Comparison of ENCODE assay signal across 27 cellular contexts in genomic region chr3:15536856-15537255, GRCh38. TPM values are rescaled to one million over a fixed set of nuclear protein-coding genes. Genes with fewer than 3 reads are reported as not detected.
DNase-seq lines count a peak whose midpoint lies in the region; ATAC-seq lines count a peak whose summit lies in the region.
"Had no signal": no experiment of that assay in that cellular context is flagged by ENCODE, and none has a peak within 500 bp of the region (broad histone marks: within the 10 kb centered on the region; RNA-seq: fewer than 3 reads in every experiment).

No MANE protein-coding gene starts in this region.

- no peaks in the 10 kb centered on the region for H3K9me3 Mint-ChIP-seq in activated naive CD8-positive, alpha-beta T cell (ENCODE audit: low read depth)
- H3K9me3 Mint-ChIP-seq in activated naive CD8-positive, alpha-beta T cell treated with anti-CD3 and anti-CD28 coated beads, Interleukin-2, amount 50 U/mL, for 24 hours = no peaks in the 10 kb centered on the region
- peaks cover 12% of the 10 kb centered on the region for H3K9me3 Mint-ChIP-seq in T-helper 1 cell treated with Interleukin-12 subunit alpha and Interleukin-12 subunit beta and Interleukin-4 antibody, amounts not matched to agents 30 μg/mL and 1 μg/mL, for 36 hours
- H3K9me3 Mint-ChIP-seq in activated naive CD8-positive, alpha-beta T cell treated with anti-CD3 and anti-CD28 coated beads for 36 hours = no peaks in the 10 kb centered on the region
- no peaks in the 10 kb centered on the region for H3K9me3 Mint-ChIP-seq in stimulated activated naive CD8-positive, alpha-beta T cell treated with anti-CD3 and anti-CD28 coated beads, Interleukin-15, amount 100 ng/mL, for 72 hours
- H3K9me3 Mint-ChIP-seq: CD14-positive monocyte, HFFc6, naive B cell had no signal

- DNase-seq in activated naive CD8-positive, alpha-beta T cell treated with anti-CD3 and anti-CD28 coated beads, Interleukin-2, amount 50 U/mL, for 24 hours = no peak
- DNase-seq in activated naive CD8-positive, alpha-beta T cell treated with anti-CD3 and anti-CD28 coated beads for 36 hours = no peak
- no peak for DNase-seq in stimulated activated naive CD8-positive, alpha-beta T cell treated with anti-CD3 and anti-CD28 coated beads, Interleukin-15, amount 100 ng/mL, for 72 hours
- DNase-seq in foreskin melanocyte = no peak
- DNase-seq in left lobe of liver (ENCODE audit: low spot score) = no peak
- no peak for DNase-seq in NCI-H2107 treated with DMSO at 0.1 percent for 48 hours (lab: John Stamatoyannopoulos, UW; ENCODE audit: unreplicated experiment)
- DNase-seq: activated gamma-delta T cell; DMS 273 treated with DMSO at 0.1 percent for 48 hours; esophagus squamous epithelium; HFFc6; hippocampal formation; left ventricle myocardium inferior; naive B cell; NCI-H1092 treated with DMSO at 0.1 percent for 48 hours; NCI-H1930; NCI-H526 treated with DMSO at 0.1 percent for 48 hours; ovary; right cardiac atrium; RPMI8226; stimulated activated CD4-positive, alpha-beta T cell treated with anti-CD3 and anti-CD28 coated beads, Interleukin-12 subunit alpha, Interleukin-12 subunit beta, amount 100 ng/mL, for 4 hours; stimulated activated CD4-positive, alpha-beta T cell treated with anti-CD3 and anti-CD28 coated beads, Interleukin-4, amount 100 ng/mL, for 4 hours; stimulated activated naive CD4-positive, alpha-beta T cell treated with Interleukin-2 at 50 U/mL for 16 hours; thyroid gland had no signal

- ATAC-seq in activated naive CD8-positive, alpha-beta T cell treated with anti-CD3 and anti-CD28 coated beads, Interleukin-2, amount 50 U/mL, for 24 hours = no peak
- no peak for ATAC-seq in stimulated activated naive CD8-positive, alpha-beta T cell treated with anti-CD3 and anti-CD28 coated beads, Interleukin-15, amount 100 ng/mL, for 72 hours
- ATAC-seq in left lobe of liver = no peak
- ATAC-seq: gastroesophageal sphincter, right cardiac atrium had no signal

- peaks cover 41% of the 10 kb centered on the region for H3K4me1 Mint-ChIP-seq in activated naive CD8-positive, alpha-beta T cell (ENCODE audit: low read depth)
- H3K4me1 Mint-ChIP-seq in activated naive CD8-positive, alpha-beta T cell treated with anti-CD3 and anti-CD28 coated beads, Interleukin-2, amount 50 U/mL, for 24 hours = peaks cover 41% of the 10 kb centered on the region
- H3K4me1 Mint-ChIP-seq in T-helper 1 cell treated with Interleukin-12 subunit alpha and Interleukin-12 subunit beta and Interleukin-4 antibody, amounts not matched to agents 30 μg/mL and 1 μg/mL, for 36 hours (ENCODE audit: low read depth) = peaks cover 59% of the 10 kb centered on the region
- peaks cover 41% of the 10 kb centered on the region for H3K4me1 Mint-ChIP-seq in activated naive CD8-positive, alpha-beta T cell treated with anti-CD3 and anti-CD28 coated beads for 36 hours
- H3K4me1 Mint-ChIP-seq in stimulated activated naive CD8-positive, alpha-beta T cell treated with anti-CD3 and anti-CD28 coated beads, Interleukin-15, amount 100 ng/mL, for 72 hours = peaks cover 50% of the 10 kb centered on the region

- peaks cover 7% of the 10 kb centered on the region for H3K36me3 Mint-ChIP-seq in activated naive CD8-positive, alpha-beta T cell
- H3K36me3 Mint-ChIP-seq in activated naive CD8-positive, alpha-beta T cell treated with anti-CD3 and anti-CD28 coated beads, Interleukin-2, amount 50 U/mL, for 24 hours (ENCODE audit: low read depth) = peaks cover 2% of the 10 kb centered on the region
- peaks cover 22% of the 10 kb centered on the region for H3K36me3 Mint-ChIP-seq in T-helper 1 cell treated with Interleukin-12 subunit alpha and Interleukin-12 subunit beta and Interleukin-4 antibody, amounts not matched to agents 30 μg/mL and 1 μg/mL, for 36 hours (ENCODE audit: low read depth)
- peaks cover 8% of the 10 kb centered on the region for H3K36me3 Mint-ChIP-seq in activated naive CD8-positive, alpha-beta T cell treated with anti-CD3 and anti-CD28 coated beads for 36 hours
- H3K36me3 Mint-ChIP-seq: CD14-positive monocyte, naive B cell had no signal

- peak overlapping the region; percentile 28 for H3K27ac Mint-ChIP-seq in activated naive CD8-positive, alpha-beta T cell
- H3K27ac Mint-ChIP-seq in activated naive CD8-positive, alpha-beta T cell treated with anti-CD3 and anti-CD28 coated beads, Interleukin-2, amount 50 U/mL, for 24 hours = no peak overlapping the region
- peak overlapping the region; percentile 86 for H3K27ac Mint-ChIP-seq in T-helper 1 cell treated with Interleukin-12 subunit alpha and Interleukin-12 subunit beta and Interleukin-4 antibody, amounts not matched to agents 30 μg/mL and 1 μg/mL, for 36 hours
- H3K27ac Mint-ChIP-seq in activated naive CD8-positive, alpha-beta T cell treated with anti-CD3 and anti-CD28 coated beads for 36 hours = peak overlapping the region; percentile 52
- peak overlapping the region; percentile 79 to 93 for H3K27ac Mint-ChIP-seq in stimulated activated naive CD8-positive, alpha-beta T cell treated with anti-CD3 and anti-CD28 coated beads, Interleukin-15, amount 100 ng/mL, for 72 hours
- H3K27ac Mint-ChIP-seq: CD14-positive monocyte, HFFc6, naive B cell had no signal

- H3K4me3 Mint-ChIP-seq in activated naive CD8-positive, alpha-beta T cell = peak overlapping the region; percentile 21
- no peak overlapping the region for H3K4me3 Mint-ChIP-seq in activated naive CD8-positive, alpha-beta T cell treated with anti-CD3 and anti-CD28 coated beads, Interleukin-2, amount 50 U/mL, for 24 hours
- H3K4me3 Mint-ChIP-seq in T-helper 1 cell treated with Interleukin-12 subunit alpha and Interleukin-12 subunit beta and Interleukin-4 antibody, amounts not matched to agents 30 μg/mL and 1 μg/mL, for 36 hours = peak overlapping the region; percentile 69
- no peak overlapping the region for H3K4me3 Mint-ChIP-seq in activated naive CD8-positive, alpha-beta T cell treated with anti-CD3 and anti-CD28 coated beads for 36 hours
- H3K4me3 Mint-ChIP-seq in stimulated activated naive CD8-positive, alpha-beta T cell treated with anti-CD3 and anti-CD28 coated beads, Interleukin-15, amount 100 ng/mL, for 72 hours = peak overlapping the region; percentile 58 to 68
- H3K4me3 Mint-ChIP-seq: CD14-positive monocyte, HFFc6 had no signal

- no peaks in the 10 kb centered on the region for H3K27me3 Mint-ChIP-seq in activated naive CD8-positive, alpha-beta T cell
- no peaks in the 10 kb centered on the region for H3K27me3 Mint-ChIP-seq in activated naive CD8-positive, alpha-beta T cell treated with anti-CD3 and anti-CD28 coated beads, Interleukin-2, amount 50 U/mL, for 24 hours
- H3K27me3 Mint-ChIP-seq in T-helper 1 cell treated with Interleukin-12 subunit alpha and Interleukin-12 subunit beta and Interleukin-4 antibody, amounts not matched to agents 30 μg/mL and 1 μg/mL, for 36 hours (ENCODE audit: low read depth) = no peaks in the 10 kb centered on the region
- H3K27me3 Mint-ChIP-seq in activated naive CD8-positive, alpha-beta T cell treated with anti-CD3 and anti-CD28 coated beads for 36 hours = no peaks in the 10 kb centered on the region
- no peaks in the 10 kb centered on the region for H3K27me3 Mint-ChIP-seq in stimulated activated naive CD8-positive, alpha-beta T cell treated with anti-CD3 and anti-CD28 coated beads, Interleukin-15, amount 100 ng/mL, for 72 hours
- H3K27me3 Mint-ChIP-seq: naive B cell had no signal

RNA-seq across cellular contexts. Expression of gene COLQ, which starts 15.3 kb away (rescaled TPM):
- under 1 TPM; 0.48 to 0.74 TPM for total RNA-seq in activated naive CD8-positive, alpha-beta T cell treated with anti-CD3 and anti-CD28 coated beads for 36 hours
- total RNA-seq in left lobe of liver = 1.3 TPM

Comparison
In these comparisons a context has a peak if more than half of its experiments do, and no peak if none do; other contexts are left out.
1. H3K4me3 Mint-ChIP-seq: peak in activated naive CD8-positive, alpha-beta T cell (single experiment), T-helper 1 cell treated with Interleukin-12 subunit alpha and Interleukin-12 subunit beta and Interleukin-4 antibody, amounts not matched to agents 30 μg/mL and 1 μg/mL, for 36 hours (single experiment) and stimulated activated naive CD8-positive, alpha-beta T cell treated with anti-CD3 and anti-CD28 coated beads, Interleukin-15, amount 100 ng/mL, for 72 hours (2 of 2); none in activated naive CD8-positive, alpha-beta T cell treated with anti-CD3 and anti-CD28 coated beads, Interleukin-2, amount 50 U/mL, for 24 hours (single experiment) and activated naive CD8-positive, alpha-beta T cell treated with anti-CD3 and anti-CD28 coated beads for 36 hours (single experiment).